ENCODE assay signal across 9 cellular contexts in genomic region chr2:111072220-111072871, GRCh38. TPM values are rescaled to one million over a fixed set of nuclear protein-coding genes. Genes with fewer than 3 reads are reported as not detected.
A peak's percentile ranks its signal among the peaks of the same experiment; 100 is the strongest.
DNase-seq lines count a peak whose midpoint lies in the region; ATAC-seq and TF ChIP-seq lines count a peak whose summit lies in the region.
"Had no signal": no experiment of that assay in that cellular context is flagged by ENCODE, and none has a peak within 500 bp of the region (broad histone marks: within the 10 kb centered on the region; RNA-seq: fewer than 3 reads in every experiment).

No MANE protein-coding gene starts in this region.

- no peak overlapping the region for H3K4me3 ChIP-seq in BLaER1 treated with 17β-estradiol and CSF1 and Interleukin-3, amounts not matched to agents 10 nM and 100 nM
- H3K4me3 ChIP-seq in SJCRH30, result no peak overlapping the region

- ATAC-seq in HG03521 (IDR thresholded peaks at IDR 0.05; ENCODE audit: unreplicated experiment), result no peak
- no peak for ATAC-seq in GM18505 (IDR thresholded peaks at IDR 0.05; ENCODE audit: unreplicated experiment)

- no peak for TF ChIP-seq POLR2A in GM18505 (IDR thresholded peaks at IDR 0.05; ENCODE audit: borderline replicate concordance, extremely low read depth, insufficient read depth, insufficient read length)

- peaks cover 0 to 10% (median 0%) of the 10 kb centered on the region in 11 experiments; a peak in 2 of 22 replicates for H4K20me1 ChIP-seq in BLaER1 treated with 17β-estradiol and CSF1 and Interleukin-3, amounts not matched to agents 10 nM and 100 nM

- peak overlapping the region; percentile 27 to 89 (median 75); a peak in 21 of 22 replicates for H3K4me2 ChIP-seq in BLaER1 treated with 17β-estradiol and CSF1 and Interleukin-3, amounts not matched to agents 10 nM and 100 nM

- peaks cover 0 to 29% (median 0%) of the 10 kb centered on the region in 11 experiments; a peak in 6 of 22 replicates for H3K27me3 ChIP-seq in BLaER1 treated with 17β-estradiol and CSF1 and Interleukin-3, amounts not matched to agents 10 nM and 100 nM
- H3K27me3 ChIP-seq in SJCRH30, result no peaks in the 10 kb centered on the region

- H3K27ac ChIP-seq in BLaER1 treated with 17β-estradiol and CSF1 and Interleukin-3, amounts not matched to agents 10 nM and 100 nM, result peak overlapping the region in 1 of 11 experiments; percentile 24; a peak in 1 of 22 replicates
- H3K27ac ChIP-seq in SJCRH30, result no peak overlapping the region

- 0 out of 22 replicates have a peak, but pooled peaks cover 0 to 7% (median 0%) of the 10 kb centered on the region in 11 experiments for H3K36me3 ChIP-seq in BLaER1 treated with 17β-estradiol and CSF1 and Interleukin-3, amounts not matched to agents 10 nM and 100 nM
- no peaks in the 10 kb centered on the region for H3K36me3 ChIP-seq in SJCRH30

- DNase-seq in NCI-H2196 (lab: John Stamatoyannopoulos, UW; ENCODE audit: unreplicated experiment) (peak; percentile 43), dermis blood vessel endothelial cell (peak; percentile 95), non-pigmented ciliary epithelial cell (ENCODE audit: low read depth) (peak; percentile 77), SJCRH30 (no peak), NCI-H128 (lab: John Stamatoyannopoulos, UW; ENCODE audit: unreplicated experiment) (no peak)
- DNase-seq: DMS79 had no signal

- H3K9me3 ChIP-seq in BLaER1 treated with 17β-estradiol and CSF1 and Interleukin-3, amounts not matched to agents 10 nM and 100 nM (replicated peaks in 1 of 11), result peaks cover 22 to 37% (median 28%) of the 10 kb centered on the region in 11 experiments
- H3K9me3 ChIP-seq in SJCRH30 (replicated peaks), result no peaks in the 10 kb centered on the region

- H3K4me1 ChIP-seq in BLaER1 treated with 17β-estradiol and CSF1 and Interleukin-3, amounts not matched to agents 10 nM and 100 nM, result peaks cover 20 to 55% (median 49%) of the 10 kb centered on the region in 10 experiments
- H3K4me1 ChIP-seq in SJCRH30, result peaks cover 13% of the 10 kb centered on the region

- H3K9ac ChIP-seq in BLaER1 treated with 17β-estradiol and CSF1 and Interleukin-3, amounts not matched to agents 10 nM and 100 nM, result no peak overlapping the region

RNA-seq across cellular contexts. Expression of gene BCL2L11, which starts 48.4 kb away (rescaled TPM):
- total RNA-seq in dermis blood vessel endothelial cell, result 18.9 and 27.3 TPM in 2 replicates
- 13.7 and 16.4 TPM in 2 replicates for total RNA-seq in SJCRH30 (2014; rRNA removed; shearing (Covaris generic))

Comparison
In these comparisons a context has a peak if more than half of its experiments do, and no peak if none do; other contexts are left out.
1. DNase-seq: peak in NCI-H2196 (single experiment), dermis blood vessel endothelial cell (single experiment) and non-pigmented ciliary epithelial cell (single experiment); none in SJCRH30 (0 of 2) and NCI-H128 (single experiment).